8 cellular contexts compared by ENCODE assay signal in the genomic region with DNA sequence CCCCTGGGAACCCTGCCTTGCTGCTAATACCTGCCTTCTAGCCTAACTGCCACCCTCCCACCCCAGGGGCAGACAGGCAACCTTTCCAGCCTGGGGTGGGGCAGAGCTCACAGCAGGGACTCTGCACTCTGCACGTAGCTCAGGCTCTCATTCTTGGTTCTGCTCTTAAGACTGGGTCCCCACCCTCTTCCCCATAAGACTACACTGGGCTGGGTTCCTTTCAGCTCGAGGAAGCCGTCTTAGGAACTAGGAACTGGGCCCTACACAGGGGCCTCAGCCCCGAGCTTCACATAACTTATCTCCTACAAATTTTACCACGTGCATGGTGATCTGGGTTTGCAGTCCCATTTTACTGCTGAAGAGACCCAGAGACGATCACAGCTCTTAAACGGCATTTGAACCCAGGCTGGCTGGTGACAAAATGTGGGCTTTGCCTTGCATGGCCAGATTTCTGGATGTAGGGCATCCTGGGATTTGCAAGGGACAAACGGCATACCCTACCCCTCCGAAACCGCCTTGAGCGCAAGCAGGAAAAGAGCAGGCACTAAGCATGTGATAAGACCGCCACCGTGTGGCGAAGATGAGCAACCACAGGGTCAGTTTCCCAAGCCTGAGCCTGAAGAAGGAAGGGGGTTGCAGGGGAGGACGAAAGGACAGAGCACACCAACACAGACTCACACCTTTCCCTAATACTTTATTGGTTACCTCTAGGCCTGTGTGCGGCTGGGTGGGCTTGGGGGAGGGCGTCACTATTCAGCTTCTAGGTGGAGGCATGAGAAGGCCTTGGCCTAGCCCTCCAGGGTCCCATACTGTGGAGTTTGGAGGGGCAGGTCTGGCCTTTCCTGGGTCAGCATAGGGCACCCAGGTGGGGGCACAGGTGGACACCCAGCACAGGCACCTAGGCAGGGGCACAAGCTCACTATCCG. TPM values are rescaled to one million over a fixed set of nuclear protein-coding genes. Genes with fewer than 3 reads are reported as not detected.
DNase-seq lines count a peak whose midpoint lies in the region; ATAC-seq, FAIRE-seq and TF ChIP-seq lines count a peak whose summit lies in the region.

No MANE protein-coding gene starts in this region.

- WGBS in prostate gland: 11% methylated on average over 18 of the region's 18 CpGs

- no peak for TF ChIP-seq POLR2A in prostate gland (IDR thresholded peaks at IDR 0.05)

- H3K36me3 ChIP-seq in prostate gland: peaks cover 0 to 6% of the 10 kb centered on the region in 2 donors

- H3K9me3 ChIP-seq in prostate gland: no peaks in the 10 kb centered on the region

- DNase-seq in NCI-H1105 treated with DMSO at 0.1 percent for 48 hours (lab: John Stamatoyannopoulos, UW) (peak; percentile 87), SW 1271 (lab: John Stamatoyannopoulos, UW) (peak; percentile 33 to 75), amniotic epithelial cell (ENCODE audit: low read depth) (peak; percentile 69), left cardiac atrium (peak; percentile 83), prostate gland (ENCODE audit: low spot score) (peak; percentile 66)

- H3K4me1 ChIP-seq in prostate gland (replicated peaks): peaks cover 8% of the 10 kb centered on the region

- H3K27me3 ChIP-seq in prostate gland (replicated peaks; ENCODE audit: insufficient read depth): no peaks in the 10 kb centered on the region

- peak; percentile 72 to 99 (median 96) for TF ChIP-seq CTCF in prostate gland (IDR thresholded peaks at IDR 0.05)

- peak in 1 of 2 donors; percentile 4 for ATAC-seq in left cardiac atrium
- ATAC-seq in HG02973 (IDR thresholded peaks at IDR 0.05; ENCODE audit: unreplicated experiment): no peak
- no peak for ATAC-seq in GM18909 (IDR thresholded peaks at IDR 0.05; ENCODE audit: poor library complexity, unreplicated experiment)

- FAIRE-seq in G401.6 (lab: Jason Lieb, UNC): peak; percentile 91

- H3K27ac ChIP-seq in prostate gland: peak overlapping the region in 1 of 2 donors; percentile 38

- H3K4me3 ChIP-seq in prostate gland: no peak overlapping the region

- intact Hi-C loops in left cardiac atrium (cut with DNase I): loop anchor here in 1 of 2 donors (1.0 kb wide), 1 partner anchor 19 kb away; no protein-coding TSS in a partner anchor
- intact Hi-C loops in prostate gland (cut with DNase I): loop anchor here (10.0 kb wide), 1 partner anchor 72 kb away; a partner anchor contains a TSS

RNA-seq across cellular contexts. Expression of a gene that starts 5.1 kb away (rescaled TPM):
- total RNA-seq in left cardiac atrium: 100 to 1,000 TPM in 1 of 2 donors, 10 to 100 TPM in 1; 46.6 to 216 TPM
- total RNA-seq in prostate gland: 100 to 1,000 TPM; 173 to 290 TPM

RNA-seq across cellular contexts. Expression of a gene that starts 5.2 kb away (rescaled TPM):
- 100 to 1,000 TPM; 525 to 629 TPM for total RNA-seq in left cardiac atrium
- total RNA-seq in prostate gland: 100 to 1,000 TPM; 256 to 548 TPM

RNA-seq across cellular contexts. Expression of a gene that starts 5.5 kb away (rescaled TPM):
- total RNA-seq in left cardiac atrium (1 to 10 TPM; 1.8 to 3.2 TPM), prostate gland (under 1 TPM in 1 of 2 donors, not detected in 1; 0.91 TPM)

RNA-seq across cellular contexts. Expression of a gene that starts 10.0 kb away (rescaled TPM):
- 1 to 10 TPM; 5.6 to 8.1 TPM for total RNA-seq in left cardiac atrium
- 10 to 100 TPM in 1 of 2 donors, 1 to 10 TPM in 1; 8.7 to 11.5 TPM for total RNA-seq in prostate gland

RNA-seq across cellular contexts. Expression of a gene that starts 21.1 kb away (rescaled TPM):
- 10 to 100 TPM; 16.8 to 28.8 TPM for total RNA-seq in left cardiac atrium
- 100 to 1,000 TPM in 1 of 2 donors, 10 to 100 TPM in 1; 49.6 to 126 TPM for total RNA-seq in prostate gland
